8 cellular contexts compared by ENCODE assay signal in the genomic region with DNA sequence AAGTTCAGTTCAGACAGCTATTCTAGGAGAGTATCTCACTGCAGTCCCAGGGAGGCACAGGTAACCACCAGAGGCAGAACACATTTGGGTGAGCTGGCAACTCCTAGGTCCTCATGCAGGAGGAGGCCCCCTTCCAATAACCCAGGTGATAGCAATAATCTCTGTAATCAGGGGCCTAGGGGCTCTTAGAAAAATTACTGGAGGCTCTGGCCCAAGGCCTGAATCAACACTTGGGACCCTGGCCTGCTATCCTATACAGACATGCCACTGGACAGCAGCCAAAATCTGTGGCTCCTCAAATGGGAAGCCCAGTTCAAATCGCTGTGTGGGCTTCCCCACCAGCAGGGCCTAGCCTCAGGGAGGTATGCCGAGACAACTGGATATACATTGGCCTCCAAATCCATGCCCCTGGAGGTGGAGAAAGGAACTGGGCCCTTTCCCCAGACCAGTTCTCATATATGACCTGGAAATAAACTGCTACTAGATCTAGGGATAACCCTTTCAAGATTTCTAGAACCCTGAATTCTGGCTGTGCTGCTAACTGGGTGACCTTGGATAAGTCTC. TPM values are rescaled to one million over a fixed set of nuclear protein-coding genes. Genes with fewer than 3 reads are reported as not detected.
DNase-seq lines count a peak whose midpoint lies in the region; ATAC-seq and TF ChIP-seq lines count a peak whose summit lies in the region.

No MANE protein-coding gene starts in this region.

- DNase-seq in GM03348 (ENCODE audit: low spot score), result peak; percentile 35
- peak; percentile 44 for DNase-seq in SK-N-DZ (ENCODE audit: low spot score)
- DNase-seq in glutamatergic neuron, result no peak
- no peak for DNase-seq in GM10248 (ENCODE audit: extremely low spot score)
- DNase-seq in nucleus accumbens (lab: John Stamatoyannopoulos, UW), result no peak

- H3K4me1 Mint-ChIP-seq in glutamatergic neuron (ENCODE audit: low read depth, unreplicated experiment), result peaks cover 17% of the 10 kb centered on the region

- peaks cover 5% of the 10 kb centered on the region for H3K27me3 Mint-ChIP-seq in glutamatergic neuron (ENCODE audit: unreplicated experiment)

- TF ChIP-seq CTCF in glutamatergic neuron (IDR thresholded peaks at IDR 0.05; ENCODE audit: partially characterized antibody, unreplicated experiment) (peak; percentile 16), GM10248 (IDR thresholded peaks at IDR 0.05; ENCODE audit: control extremely low read depth, extremely low read depth, low read depth, missing control alignments) (no peak)

- POLR2A ChIA-PET in GM10248 (lab: Yijun Ruan, JAX), result no interaction called here

- H3K4me3 Mint-ChIP-seq in glutamatergic neuron (ENCODE audit: unreplicated experiment), result no peak overlapping the region

- H3K27ac Mint-ChIP-seq in glutamatergic neuron (ENCODE audit: unreplicated experiment), result no peak overlapping the region

- ATAC-seq in GM18511 (IDR thresholded peaks at IDR 0.05; ENCODE audit: unreplicated experiment) (no peak), HG03432 (IDR thresholded peaks at IDR 0.05; ENCODE audit: unreplicated experiment) (no peak)

- peak overlapping the region; percentile 46 to 82 (median 67) for H3K4me3 ChIP-seq in skin epidermis

- no peaks in the 10 kb centered on the region for H3K36me3 Mint-ChIP-seq in glutamatergic neuron (ENCODE audit: unreplicated experiment)

- CTCF ChIA-PET in GM10248 (lab: Yijun Ruan, JAX), result interaction anchor here (0.9 to 8.0 kb wide), 10 partner anchors 7 to 48 kb away, joined by 3 to 75 read pairs (median 12); partner anchors contain the start of gene ZFYVE27

- peak overlapping the region in 17 of 21 experiments; percentile 2 to 97 (median 84) for H3K27ac ChIP-seq in skin epidermis

- peaks cover 3% of the 10 kb centered on the region for H3K9me3 Mint-ChIP-seq in glutamatergic neuron (ENCODE audit: unreplicated experiment)

RNA-seq across cellular contexts. Expression of gene AVPI1, which starts 1.6 kb away (rescaled TPM):
- 8.0 and 9.5 TPM in 2 replicates for polyA plus RNA-seq in SK-N-DZ (2014; cell fraction: cytosol; rRNA removed)
- 6.8 and 8.0 TPM in 2 replicates for polyA plus RNA-seq in SK-N-DZ (2014; cell fraction: nucleus; rRNA removed)
- 4.5 TPM for total RNA-seq in glutamatergic neuron (ENCODE audit: unreplicated experiment)

RNA-seq across cellular contexts. Expression of gene MARVELD1, which starts 28.1 kb away (rescaled TPM):
- polyA plus RNA-seq in SK-N-DZ (2014; cell fraction: cytosol; rRNA removed), result 55.7 and 55.8 TPM in 2 replicates
- polyA plus RNA-seq in SK-N-DZ (2014; cell fraction: nucleus; rRNA removed), result 24.1 and 40.1 TPM in 2 replicates
- 12.2 TPM for total RNA-seq in glutamatergic neuron (ENCODE audit: unreplicated experiment)

RNA-seq across cellular contexts. Expression of gene PI4K2A, which starts 45.0 kb away (rescaled TPM):
- polyA plus RNA-seq in SK-N-DZ (2014; cell fraction: cytosol; rRNA removed), result 26.0 and 31.6 TPM in 2 replicates
- 15.4 and 15.8 TPM in 2 replicates for polyA plus RNA-seq in SK-N-DZ (2014; cell fraction: nucleus; rRNA removed)
- 17.9 TPM for total RNA-seq in glutamatergic neuron (ENCODE audit: unreplicated experiment)

RNA-seq across cellular contexts. Expression of gene ZFYVE27, which starts 51.5 kb away (rescaled TPM):
- polyA plus RNA-seq in SK-N-DZ (2014; cell fraction: cytosol; rRNA removed), result 61.0 and 63.6 TPM in 2 replicates
- polyA plus RNA-seq in SK-N-DZ (2014; cell fraction: nucleus; rRNA removed), result 102 and 106 TPM in 2 replicates
- total RNA-seq in glutamatergic neuron (ENCODE audit: unreplicated experiment), result 48.5 TPM

RNA-seq across cellular contexts. Expression of gene MORN4, which starts 52.2 kb away (rescaled TPM):
- polyA plus RNA-seq in SK-N-DZ (2014; cell fraction: cytosol; rRNA removed), result 21.4 and 25.2 TPM in 2 replicates
- polyA plus RNA-seq in SK-N-DZ (2014; cell fraction: nucleus; rRNA removed), result 7.0 and 20.4 TPM in 2 replicates
- total RNA-seq in glutamatergic neuron (ENCODE audit: unreplicated experiment), result 31.4 TPM

Comparison
In these comparisons a context has a peak if more than half of its experiments do, and no peak if none do; other contexts are left out.
1. DNase-seq: peak in GM03348 (single experiment) and SK-N-DZ (single experiment); none in glutamatergic neuron (single experiment), GM10248 (single experiment) and nucleus accumbens (0 of 56).